ENCODE assay signal across 11 cellular contexts in the genomic region with DNA sequence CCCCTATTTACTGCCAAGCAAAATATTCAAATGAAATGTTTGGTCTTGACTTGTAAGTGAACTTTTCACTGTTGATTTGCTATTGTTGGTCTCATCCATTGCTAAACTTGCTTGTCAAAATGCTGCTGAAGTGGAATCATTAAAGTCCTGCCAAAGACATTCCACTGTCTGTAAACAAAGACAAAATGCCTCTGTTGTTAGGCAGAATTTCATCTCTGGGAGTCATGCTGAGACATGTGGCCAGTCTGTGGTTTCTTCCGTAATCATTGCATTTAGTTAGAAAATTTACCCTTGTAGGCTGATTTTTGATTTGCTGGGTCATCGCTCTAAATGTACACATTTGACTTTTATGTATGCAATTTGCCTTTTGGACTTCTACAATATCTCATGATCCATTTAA.
DNase-seq lines count a peak whose midpoint lies in the region; ATAC-seq, FAIRE-seq and TF ChIP-seq lines count a peak whose summit lies in the region.
"Had no signal": no experiment of that assay in that cellular context is flagged by ENCODE, and none has a peak within 500 bp of the region (broad histone marks: within the 10 kb centered on the region; RNA-seq: fewer than 3 reads in every experiment).

No MANE protein-coding gene starts in this region.

- no peak for TF ChIP-seq POLR2A in HepG2 (IDR thresholded peaks at IDR 0.05; ENCODE audit: insufficient read depth in 1 of 2, low read depth in 2 of 2, low read length in 2 of 2)
- no peak for TF ChIP-seq POLR2A in right lobe of liver (IDR thresholded peaks at IDR 0.05)

- DNase-seq in HepG2 (ENCODE audit: low spot score) (no peak), right lobe of liver (no peak), astrocyte of the spinal cord (ENCODE audit: low read depth, low spot score) (peak; percentile 91), iris pigment epithelial cell (ENCODE audit: low read depth) (peak; percentile 99), small intestine (no peak), GM19240 (ENCODE audit: insufficient read length, low spot score) (no peak)
- no peak for DNase-seq in stimulated activated CD4-positive, alpha-beta T cell treated with anti-CD3 and anti-CD28 coated beads, Interleukin-2, amount 100 ng/mL, for 48 hours
- DNase-seq: AML-193, midbrain had no signal

- no peaks in the 10 kb centered on the region for H3K9me3 ChIP-seq in HepG2 (ENCODE audit: low read length)
- no peaks in the 10 kb centered on the region for H3K9me3 ChIP-seq in right lobe of liver
- H3K9me3 ChIP-seq in small intestine (ENCODE audit: control insufficient read depth, low read depth), result no peaks in the 10 kb centered on the region
- H3K9me3 ChIP-seq: thoracic aorta had no signal

- TF ChIP-seq RAD21 in HepG2 (CRISPR knock-in tag; IDR thresholded peaks at IDR 0.05), result no peak

- POLR2A ChIA-PET in HepG2 (lab: Yijun Ruan, JAX), result no interaction called here

- no peak for FAIRE-seq in HepG2 (lab: Jason Lieb, UNC)
- FAIRE-seq in small intestine (lab: Jason Lieb, UNC), result no peak

- ATAC-seq in HepG2 (no peak), right lobe of liver (no peak), HG02571 (IDR thresholded peaks at IDR 0.05; ENCODE audit: unreplicated experiment) (no peak)

- TF ChIP-seq CTCF in HepG2 (CRISPR knock-in tag; IDR thresholded peaks at IDR 0.05), result no peak
- no peak for TF ChIP-seq CTCF in right lobe of liver (IDR thresholded peaks at IDR 0.05)
- no peak for TF ChIP-seq CTCF in astrocyte of the spinal cord (IDR thresholded peaks at IDR 0.05; ENCODE audit: low read depth, low read length)

- no peaks in the 10 kb centered on the region for H3K4me1 ChIP-seq in HepG2 (ENCODE audit: insufficient read depth, low read length)
- no peaks in the 10 kb centered on the region for H3K4me1 ChIP-seq in right lobe of liver
- H3K4me1 ChIP-seq in small intestine (ENCODE audit: control insufficient read depth in 2 of 2, insufficient read depth in 1 of 2, low read depth in 1 of 2, low read length in 1 of 2), result no peaks in the 10 kb centered on the region

- BruUV-seq in HepG2 (replicated peaks; lab: Mats Ljungman, UMichigan), result no TSS peak

- H4K20me1 ChIP-seq in HepG2 (ENCODE audit: insufficient read depth, low read length), result no peaks in the 10 kb centered on the region

- no peaks in the 10 kb centered on the region for H3K79me2 ChIP-seq in HepG2 (ENCODE audit: insufficient read depth, low read length)

- H3K9ac ChIP-seq in HepG2 (ENCODE audit: insufficient read depth, low read depth, low read length), result no peak overlapping the region

- intact Hi-C loops in HepG2 (cut with micrococcal nuclease; ENCODE audit: unreplicated experiment), result no loop called here
- intact Hi-C loops in right lobe of liver (cut with DNase I), result no loop called here

- WGBS in HepG2 (ENCODE audit: low lambda C conversion rate), result 27% methylated on average over 2 of the region's 2 CpGs
- WGBS in right lobe of liver (ENCODE audit: insufficient coverage, low coverage, low lambda C conversion rate, missing lambda C conversion rate), result 63% methylated on average over 2 of the region's 2 CpGs
- 70 to 87% (median 84%) methylated on average over 2 of the region's 2 CpGs for WGBS in small intestine, 3 donors

- in situ Hi-C loops in HepG2 (cut with HindIII; ENCODE audit: extremely low pct_ligation_motif_present, low pct_unique_long_range_greater_than_20kb), result no loop called here
- in situ Hi-C loops in astrocyte of the spinal cord (cut with HindIII; ENCODE audit: low sequenced_read_pairs), result no loop called here

- H3K4me3 ChIP-seq in HepG2 (replicated peaks in 1 of 3; ENCODE audit: insufficient read depth in 1 of 3, low read depth in 2 of 3, low read length in 3 of 3), result no peak overlapping the region
- no peak overlapping the region for H3K4me3 ChIP-seq in right lobe of liver
- no peak overlapping the region for H3K4me3 ChIP-seq in astrocyte of the spinal cord (ENCODE audit: low read depth, low read length)
- H3K4me3 ChIP-seq in small intestine (ENCODE audit: low read depth in 1 of 2, low read length in 2 of 2), result no peak overlapping the region
- H3K4me3 ChIP-seq: thoracic aorta had no signal

- H3K4me2 ChIP-seq in HepG2 (ENCODE audit: low read depth, low read length), result no peak overlapping the region

- CTCF ChIA-PET in HepG2 (lab: Yijun Ruan, JAX; ENCODE audit: low intra/inter-chr PET ratio, low total read pairs), result no interaction called here

- H3K27me3 ChIP-seq in HepG2 (ENCODE audit: control insufficient read depth in 1 of 2, insufficient read depth in 2 of 2, low read length in 2 of 2), result no peaks in the 10 kb centered on the region
- H3K27me3 ChIP-seq in right lobe of liver, result no peaks in the 10 kb centered on the region
- no peaks in the 10 kb centered on the region for H3K27me3 ChIP-seq in small intestine (ENCODE audit: control insufficient read depth in 2 of 2, insufficient read depth in 2 of 2, low read length in 2 of 2)

- H2AFZ ChIP-seq in HepG2 (ENCODE audit: low read length), result no peak overlapping the region

- H3K36me3 ChIP-seq in HepG2 (replicated peaks in 1 of 2; ENCODE audit: control insufficient read depth in 1 of 2, insufficient read depth in 2 of 2, low read length in 2 of 2), result no peaks in the 10 kb centered on the region
- H3K36me3 ChIP-seq in right lobe of liver, result no peaks in the 10 kb centered on the region
- peaks cover 0 to 9% of the 10 kb centered on the region in 2 donors for H3K36me3 ChIP-seq in small intestine (ENCODE audit: control insufficient read depth in 2 of 2, insufficient read depth in 2 of 2, low read length in 2 of 2)
- H3K36me3 ChIP-seq: thoracic aorta had no signal

- TF ChIP-seq EP300 in HepG2 (IDR thresholded peaks at IDR 0.05; ENCODE audit: low read depth in 2 of 2, low read length in 2 of 2) (no peak), HepG2 (CRISPR knock-in tag; IDR thresholded peaks at IDR 0.05; ENCODE audit: borderline replicate concordance) (no peak)

- H3K27ac ChIP-seq in HepG2 (ENCODE audit: extremely low read length, insufficient read depth, low read length) (no peak overlapping the region), right lobe of liver (no peak overlapping the region), small intestine (ENCODE audit: low read depth in 1 of 2, low read length in 1 of 2) (no peak overlapping the region)
- H3K27ac ChIP-seq: thoracic aorta had no signal

TF ChIP-seq in HepG2, 621 proteins besides CTCF, POLR2A, EP300 and RAD21:
- TF ChIP-seq, protein P1, sequence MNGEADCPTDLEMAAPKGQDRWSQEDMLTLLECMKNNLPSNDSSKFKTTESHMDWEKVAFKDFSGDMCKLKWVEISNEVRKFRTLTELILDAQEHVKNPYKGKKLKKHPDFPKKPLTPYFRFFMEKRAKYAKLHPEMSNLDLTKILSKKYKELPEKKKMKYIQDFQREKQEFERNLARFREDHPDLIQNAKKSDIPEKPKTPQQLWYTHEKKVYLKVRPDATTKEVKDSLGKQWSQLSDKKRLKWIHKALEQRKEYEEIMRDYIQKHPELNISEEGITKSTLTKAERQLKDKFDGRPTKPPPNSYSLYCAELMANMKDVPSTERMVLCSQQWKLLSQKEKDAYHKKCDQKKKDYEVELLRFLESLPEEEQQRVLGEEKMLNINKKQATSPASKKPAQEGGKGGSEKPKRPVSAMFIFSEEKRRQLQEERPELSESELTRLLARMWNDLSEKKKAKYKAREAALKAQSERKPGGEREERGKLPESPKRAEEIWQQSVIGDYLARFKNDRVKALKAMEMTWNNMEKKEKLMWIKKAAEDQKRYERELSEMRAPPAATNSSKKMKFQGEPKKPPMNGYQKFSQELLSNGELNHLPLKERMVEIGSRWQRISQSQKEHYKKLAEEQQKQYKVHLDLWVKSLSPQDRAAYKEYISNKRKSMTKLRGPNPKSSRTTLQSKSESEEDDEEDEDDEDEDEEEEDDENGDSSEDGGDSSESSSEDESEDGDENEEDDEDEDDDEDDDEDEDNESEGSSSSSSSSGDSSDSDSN (CRISPR knock-in tag; IDR thresholded peaks at IDR 0.05), result no peak
- TF ChIP-seq MTA3 (CRISPR knock-in tag; IDR thresholded peaks at IDR 0.05) (no peak), RFX5 (IDR thresholded peaks at IDR 0.05; ENCODE audit: low read depth, low read length) (peak; percentile 61; the same call in 1 of the 2 replicates)

Comparison
In these comparisons a context has a peak if more than half of its experiments do, and no peak if none do; other contexts are left out.
1. DNase-seq: peak in astrocyte of the spinal cord (single experiment) and iris pigment epithelial cell (single experiment); none in HepG2 (single experiment), right lobe of liver (0 of 3), small intestine (single experiment), stimulated activated CD4-positive, alpha-beta T cell treated with anti-CD3 and anti-CD28 coated beads, Interleukin-2, amount 100 ng/mL, for 48 hours (0 of 2) and GM19240 (single experiment).